7 cellular contexts compared by ENCODE assay signal in genomic region chr11:67877311-67877710, GRCh38.
DNase-seq lines count a peak whose midpoint lies in the region; ATAC-seq, FAIRE-seq and TF ChIP-seq lines count a peak whose summit lies in the region.
"Not testable (repeated sequence)": the region's sequence is repeated elsewhere in the genome, so short reads cannot be mapped to it uniquely, and the experiment has no call there.

No MANE protein-coding gene starts in this region.

- POLR2A ChIA-PET in CD4-positive, alpha-beta T cell (lab: Charles Lee) = not testable (repeated sequence)

- not testable (repeated sequence) for ATAC-seq in CD4-positive, alpha-beta T cell (ENCODE audit: poor library complexity); T-helper 17 cell; activated T-cell treated with anti-CD3 and anti-CD28 coated beads, Interleukin-2, amount 50 U/mL, for 72 hours (replicated peaks in 1 of 2)

- CTCF ChIA-PET in CD4-positive, alpha-beta T cell (lab: Charles Lee) = not testable (repeated sequence)

- H3K4me3 ChIP-seq in astrocyte (ENCODE audit: insufficient read depth, low read depth, low read length) = not testable (repeated sequence)

- H3K79me2 ChIP-seq in astrocyte (ENCODE audit: insufficient read depth, low read length) = not testable (repeated sequence)

- H2AFZ ChIP-seq in astrocyte (ENCODE audit: low read depth, low read length) = not testable (repeated sequence)

- H3K4me2 ChIP-seq in astrocyte (ENCODE audit: low read length) = not testable (repeated sequence)

- not testable (repeated sequence) for H3K9ac ChIP-seq in astrocyte (ENCODE audit: low read length)

- H4K20me1 ChIP-seq in astrocyte (ENCODE audit: insufficient read depth, low read length) = not testable (repeated sequence)

- DNase-seq in CD4-positive, alpha-beta T cell; T-helper 17 cell; activated T-cell treated with anti-CD3 and anti-CD28 coated beads, Interleukin-2, amount 50 U/mL, for 72 hours; astrocyte (ENCODE audit: low read depth): not testable (repeated sequence)
- DNase-seq in activated CD4-positive, alpha-beta T cell treated with anti-CD3 and anti-CD28 coated beads, Interleukin-2, amount 10 ng/mL, durations not matched to agents 24 days and 14 days = peak; percentile 62
- DNase-seq in activated naive CD4-positive, alpha-beta T cell treated with Interleukin-2 at 50 U/mL for 16 hours = peak; percentile 5
- peak; percentile 17 to 23 for DNase-seq in stimulated activated CD4-positive, alpha-beta T cell treated with anti-CD3 and anti-CD28 coated beads, Interleukin-2, amount 100 ng/mL, for 24 hours

- H3K4me1 ChIP-seq in astrocyte (ENCODE audit: insufficient read depth, low read length) = not testable (repeated sequence)

- H3K9me3 Mint-ChIP-seq in CD4-positive, alpha-beta T cell; activated CD4-positive, alpha-beta T cell treated with anti-CD3 and anti-CD28 coated beads, Interleukin-2, amount 10 ng/mL, durations not matched to agents 24 days and 14 days; activated T-cell treated with anti-CD3 and anti-CD28 coated beads, Interleukin-2, amount 50 U/mL, for 72 hours; astrocyte (ENCODE audit: unreplicated experiment): not testable (repeated sequence)

- H3K9me3 ChIP-seq in CD4-positive, alpha-beta T cell (ENCODE audit: control insufficient read depth, low read length); T-helper 17 cell (ENCODE audit: control insufficient read depth, low read length, poor library complexity, severe bottlenecking); astrocyte (ENCODE audit: insufficient read depth, low read depth, low read length): not testable (repeated sequence)

- H3K27me3 ChIP-seq in CD4-positive, alpha-beta T cell (ENCODE audit: control insufficient read depth, insufficient read depth, low read length); astrocyte (ENCODE audit: insufficient read depth, low read length): not testable (repeated sequence)

- H3K4me3 Mint-ChIP-seq in CD4-positive, alpha-beta T cell = peak overlapping the region; percentile 6
- H3K4me3 Mint-ChIP-seq in T-helper 17 cell (peak overlapping the region; percentile 41), astrocyte (ENCODE audit: unreplicated experiment) (peak overlapping the region; percentile 20)
- H3K4me3 Mint-ChIP-seq in activated CD4-positive, alpha-beta T cell treated with anti-CD3 and anti-CD28 coated beads, Interleukin-2, amount 10 ng/mL, durations not matched to agents 24 days and 14 days = not testable (repeated sequence)
- peak overlapping the region; percentile 20 to 42 for H3K4me3 Mint-ChIP-seq in activated T-cell treated with anti-CD3 and anti-CD28 coated beads, Interleukin-2, amount 50 U/mL, for 72 hours

- H3K27ac Mint-ChIP-seq in CD4-positive, alpha-beta T cell; activated T-cell treated with anti-CD3 and anti-CD28 coated beads, Interleukin-2, amount 50 U/mL, for 72 hours; astrocyte (ENCODE audit: unreplicated experiment): not testable (repeated sequence)
- peak overlapping the region; percentile 93 for H3K27ac Mint-ChIP-seq in T-helper 17 cell
- peak overlapping the region; percentile 7 for H3K27ac Mint-ChIP-seq in activated CD4-positive, alpha-beta T cell treated with anti-CD3 and anti-CD28 coated beads, Interleukin-2, amount 10 ng/mL, durations not matched to agents 24 days and 14 days

- H3K36me3 Mint-ChIP-seq in CD4-positive, alpha-beta T cell (ENCODE audit: low read depth); T-helper 17 cell (ENCODE audit: low read depth); activated CD4-positive, alpha-beta T cell treated with anti-CD3 and anti-CD28 coated beads, Interleukin-2, amount 10 ng/mL, durations not matched to agents 24 days and 14 days (ENCODE audit: low read depth); activated T-cell treated with anti-CD3 and anti-CD28 coated beads, Interleukin-2, amount 50 U/mL, for 72 hours (ENCODE audit: insufficient read depth in 2 of 2); astrocyte (ENCODE audit: low read depth, unreplicated experiment): not testable (repeated sequence)

- not testable (repeated sequence) for H3K27ac ChIP-seq in CD4-positive, alpha-beta T cell (ENCODE audit: low read depth, low read length); astrocyte (ENCODE audit: low read depth, low read length)

- not testable (repeated sequence) for FAIRE-seq in astrocyte (lab: Jason Lieb, UNC)

- intact Hi-C loops in CD4-positive, alpha-beta T cell (cut with DNase I, micrococcal nuclease); activated CD4-positive, alpha-beta T cell treated with anti-CD3 and anti-CD28 coated beads, Interleukin-2, amount 10 ng/mL, durations not matched to agents 24 days and 14 days (cut with micrococcal nuclease): not testable (repeated sequence)

- H3K27me3 Mint-ChIP-seq in CD4-positive, alpha-beta T cell; T-helper 17 cell; activated CD4-positive, alpha-beta T cell treated with anti-CD3 and anti-CD28 coated beads, Interleukin-2, amount 10 ng/mL, durations not matched to agents 24 days and 14 days; activated T-cell treated with anti-CD3 and anti-CD28 coated beads, Interleukin-2, amount 50 U/mL, for 72 hours (ENCODE audit: low read depth): not testable (repeated sequence)
- peaks cover 15% of the 10 kb centered on the region for H3K27me3 Mint-ChIP-seq in astrocyte (ENCODE audit: low read depth, unreplicated experiment)

- not testable (repeated sequence) for H3K4me1 Mint-ChIP-seq in CD4-positive, alpha-beta T cell (ENCODE audit: low read depth); astrocyte (ENCODE audit: low read depth, unreplicated experiment)
- H3K4me1 Mint-ChIP-seq in T-helper 17 cell = peaks cover 13% of the 10 kb centered on the region
- H3K4me1 Mint-ChIP-seq in activated CD4-positive, alpha-beta T cell treated with anti-CD3 and anti-CD28 coated beads, Interleukin-2, amount 10 ng/mL, durations not matched to agents 24 days and 14 days = peaks cover 10% of the 10 kb centered on the region
- H3K4me1 Mint-ChIP-seq in activated T-cell treated with anti-CD3 and anti-CD28 coated beads, Interleukin-2, amount 50 U/mL, for 72 hours (ENCODE audit: low read depth) = peaks cover 31% of the 10 kb centered on the region

- not testable (repeated sequence) for H3K36me3 ChIP-seq in astrocyte (ENCODE audit: insufficient read depth, low read length)

- TF ChIP-seq CTCF in CD4-positive, alpha-beta T cell (IDR thresholded peaks at IDR 0.05); astrocyte (IDR thresholded peaks at IDR 0.05; ENCODE audit: insufficient read depth, low read depth, low read length): not testable (repeated sequence)
